Comparison of ENCODE assay signal across 19 cellular contexts in the genomic region with DNA sequence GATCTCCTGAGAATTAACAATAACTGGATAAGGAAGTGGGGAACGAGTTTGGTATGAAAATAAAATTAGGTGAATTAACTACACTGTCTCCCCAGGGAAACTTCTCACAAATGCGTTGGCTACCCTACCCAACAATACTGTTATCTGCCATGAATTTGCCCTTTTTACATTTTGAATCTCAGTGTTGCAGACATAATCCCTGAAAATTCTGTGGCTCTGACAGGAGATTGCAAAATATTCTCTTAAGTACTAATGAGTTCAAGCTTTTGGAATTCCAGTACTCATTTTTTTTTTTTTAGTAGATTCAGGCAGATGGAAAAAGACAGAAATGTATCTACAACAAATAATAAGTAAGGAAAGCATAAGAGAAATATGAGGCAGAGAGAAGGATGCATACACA.
A peak's percentile ranks its signal among the peaks of the same experiment; 100 is the strongest.
DNase-seq lines count a peak whose midpoint lies in the region; ATAC-seq, FAIRE-seq and TF ChIP-seq lines count a peak whose summit lies in the region.
"Had no signal": no experiment of that assay in that cellular context is flagged by ENCODE, and none has a peak within 500 bp of the region (broad histone marks: within the 10 kb centered on the region; RNA-seq: fewer than 3 reads in every experiment).

No MANE protein-coding gene starts in this region.

- DNase-seq in LHCN-M2 (ENCODE audit: low read depth) (peak; percentile 34), fibroblast of gingiva (ENCODE audit: low read depth) (peak; percentile 45), renal cortical epithelial cell (ENCODE audit: low read depth) (peak; percentile 4), pancreas (no peak), occipital lobe (lab: John Stamatoyannopoulos, UW) (no peak), progenitor cell of endocrine pancreas (ENCODE audit: low spot score, unreplicated experiment) (no peak), dorsolateral prefrontal cortex (no peak)
- DNase-seq: activated CD4-positive, alpha-beta T cell treated with anti-CD3 and anti-CD28 coated beads, Interleukin-2, amount 50 U/mL, for 48 hours; activated naive CD4-positive, alpha-beta T cell treated with anti-CD3 and anti-CD28 coated beads for 36 hours; CD4-positive, alpha-beta memory T cell; central memory CD4-positive, alpha-beta T cell; dermis blood vessel endothelial cell; NCI-H2029 treated with DMSO at 0.1 percent for 48 hours; NCI-H526; stimulated activated naive CD8-positive, alpha-beta T cell treated with anti-CD3 and anti-CD28 coated beads, Interleukin-15, Interleukin-2, amounts not matched to agents 100 U/mL and 50 U/mL, for 24 hours had no signal

- no peak overlapping the region for H3K27ac Mint-ChIP-seq in progenitor cell of endocrine pancreas
- H3K27ac Mint-ChIP-seq: activated naive CD4-positive, alpha-beta T cell treated with anti-CD3 and anti-CD28 coated beads for 36 hours; CD4-positive, alpha-beta memory T cell had no signal

- no peak overlapping the region for H3K27ac ChIP-seq in pancreas
- no peak overlapping the region for H3K27ac ChIP-seq in dorsolateral prefrontal cortex
- H3K27ac ChIP-seq: foreskin keratinocyte, vagina had no signal

- no peaks in the 10 kb centered on the region for H3K9me3 Mint-ChIP-seq in progenitor cell of endocrine pancreas (ENCODE audit: low read depth)
- H3K9me3 Mint-ChIP-seq: activated naive CD4-positive, alpha-beta T cell treated with anti-CD3 and anti-CD28 coated beads for 36 hours had no signal

- peaks cover 2% of the 10 kb centered on the region for H3K4me1 Mint-ChIP-seq in progenitor cell of endocrine pancreas (ENCODE audit: low read depth)
- H3K4me1 Mint-ChIP-seq: CD4-positive, alpha-beta memory T cell had no signal

- no peaks in the 10 kb centered on the region for H3K27me3 ChIP-seq in pancreas
- H3K27me3 ChIP-seq in dorsolateral prefrontal cortex: no peaks in the 10 kb centered on the region
- H3K27me3 ChIP-seq: foreskin keratinocyte, vagina had no signal

- 43 to 48% methylated on average over 2 of the region's 2 CpGs for WGBS in pancreas, 2 donors

- intact Hi-C loops in pancreas (cut with DNase I): no loop called here
- intact Hi-C loops in dorsolateral prefrontal cortex (cut with DNase I): no loop called here

- no peak overlapping the region for H3K4me3 Mint-ChIP-seq in progenitor cell of endocrine pancreas (ENCODE audit: low read depth)
- H3K4me3 Mint-ChIP-seq: activated naive CD4-positive, alpha-beta T cell treated with anti-CD3 and anti-CD28 coated beads for 36 hours; CD4-positive, alpha-beta memory T cell had no signal

- FAIRE-seq in G401.6 (lab: Jason Lieb, UNC) (peak; percentile 97), pancreas (lab: Jason Lieb, UNC) (no peak)
- FAIRE-seq: TTC549 had no signal

- H3K36me3 ChIP-seq in pancreas: no peaks in the 10 kb centered on the region
- H3K36me3 ChIP-seq: vagina had no signal

- H3K9me3 ChIP-seq in pancreas: no peaks in the 10 kb centered on the region
- H3K9me3 ChIP-seq: vagina had no signal

- no peaks in the 10 kb centered on the region for H3K36me3 Mint-ChIP-seq in progenitor cell of endocrine pancreas (ENCODE audit: insufficient read depth)
- H3K36me3 Mint-ChIP-seq: CD4-positive, alpha-beta memory T cell had no signal

- no peak overlapping the region for H3K4me3 ChIP-seq in pancreas
- no peak overlapping the region for H3K4me3 ChIP-seq in dorsolateral prefrontal cortex
- H3K4me3 ChIP-seq: vagina had no signal

- no peak for ATAC-seq in pancreas
- ATAC-seq: foreskin keratinocyte; stimulated activated naive CD8-positive, alpha-beta T cell treated with anti-CD3 and anti-CD28 coated beads, Interleukin-15, Interleukin-2, amounts not matched to agents 100 U/mL and 50 U/mL, for 24 hours had no signal

- H3K4me1 ChIP-seq in pancreas: no peaks in the 10 kb centered on the region
- H3K4me1 ChIP-seq: vagina had no signal

- TF ChIP-seq CTCF in pancreas (IDR thresholded peaks at IDR 0.05) (no peak), progenitor cell of endocrine pancreas (IDR thresholded peaks at IDR 0.05; ENCODE audit: unreplicated experiment) (no peak), dorsolateral prefrontal cortex (IDR thresholded peaks at IDR 0.05 in 54 of 56, conservative IDR thresholded peaks at IDR 0.05 in 2 of 56; ENCODE audit: low read depth in 1 of 56, partially characterized antibody in 56 of 56) (no peak)

- H3K27me3 Mint-ChIP-seq in progenitor cell of endocrine pancreas: no peaks in the 10 kb centered on the region
- H3K27me3 Mint-ChIP-seq: CD4-positive, alpha-beta memory T cell had no signal

Comparison
In these comparisons a context has a peak if more than half of its experiments do, and no peak if none do; other contexts are left out.
1. DNase-seq: peak in LHCN-M2 (single experiment), fibroblast of gingiva (single experiment) and renal cortical epithelial cell (single experiment); none in pancreas (0 of 6), occipital lobe (single experiment), progenitor cell of endocrine pancreas (single experiment) and dorsolateral prefrontal cortex (0 of 10).